1 cellular context compared by ENCODE assay signal in the genomic region with DNA sequence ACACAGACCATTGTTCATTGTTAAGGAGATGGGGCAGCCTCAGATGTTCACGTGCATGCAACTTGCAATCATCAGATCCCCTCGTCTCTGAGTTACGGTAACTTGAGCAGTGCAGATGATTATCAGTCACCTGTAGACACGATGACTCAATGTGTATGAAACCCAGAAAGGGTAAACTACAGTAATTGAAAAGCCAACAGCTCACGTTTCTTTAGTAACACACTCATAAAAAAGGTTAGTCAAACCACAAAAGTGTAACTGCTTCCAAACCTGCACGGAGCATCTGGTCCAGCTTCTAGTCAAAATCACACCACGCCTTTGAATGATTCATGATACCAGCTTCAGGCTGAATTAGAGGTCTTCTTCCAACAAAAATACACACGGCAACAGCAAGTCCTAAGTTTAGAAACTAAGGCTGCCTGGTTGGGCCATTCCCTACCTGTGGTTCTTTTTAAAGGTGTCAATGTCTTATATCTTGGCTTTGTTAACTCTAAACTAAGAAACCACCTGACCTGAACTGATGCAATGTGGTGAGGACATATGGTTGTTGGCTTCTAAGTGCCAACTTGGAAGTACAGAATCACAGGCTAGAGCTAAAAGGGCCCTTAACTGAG.
A peak's percentile ranks its signal among the peaks of the same experiment; 100 is the strongest.
TF ChIP-seq lines count a peak whose summit lies in the region.

No MANE protein-coding gene starts in this region.

TF ChIP-seq in GM12878, 131 proteins besides CTCF, POLR2A, EP300 and RAD21 (continued from another document and continues in another):
- TF ChIP-seq, protein P1, sequence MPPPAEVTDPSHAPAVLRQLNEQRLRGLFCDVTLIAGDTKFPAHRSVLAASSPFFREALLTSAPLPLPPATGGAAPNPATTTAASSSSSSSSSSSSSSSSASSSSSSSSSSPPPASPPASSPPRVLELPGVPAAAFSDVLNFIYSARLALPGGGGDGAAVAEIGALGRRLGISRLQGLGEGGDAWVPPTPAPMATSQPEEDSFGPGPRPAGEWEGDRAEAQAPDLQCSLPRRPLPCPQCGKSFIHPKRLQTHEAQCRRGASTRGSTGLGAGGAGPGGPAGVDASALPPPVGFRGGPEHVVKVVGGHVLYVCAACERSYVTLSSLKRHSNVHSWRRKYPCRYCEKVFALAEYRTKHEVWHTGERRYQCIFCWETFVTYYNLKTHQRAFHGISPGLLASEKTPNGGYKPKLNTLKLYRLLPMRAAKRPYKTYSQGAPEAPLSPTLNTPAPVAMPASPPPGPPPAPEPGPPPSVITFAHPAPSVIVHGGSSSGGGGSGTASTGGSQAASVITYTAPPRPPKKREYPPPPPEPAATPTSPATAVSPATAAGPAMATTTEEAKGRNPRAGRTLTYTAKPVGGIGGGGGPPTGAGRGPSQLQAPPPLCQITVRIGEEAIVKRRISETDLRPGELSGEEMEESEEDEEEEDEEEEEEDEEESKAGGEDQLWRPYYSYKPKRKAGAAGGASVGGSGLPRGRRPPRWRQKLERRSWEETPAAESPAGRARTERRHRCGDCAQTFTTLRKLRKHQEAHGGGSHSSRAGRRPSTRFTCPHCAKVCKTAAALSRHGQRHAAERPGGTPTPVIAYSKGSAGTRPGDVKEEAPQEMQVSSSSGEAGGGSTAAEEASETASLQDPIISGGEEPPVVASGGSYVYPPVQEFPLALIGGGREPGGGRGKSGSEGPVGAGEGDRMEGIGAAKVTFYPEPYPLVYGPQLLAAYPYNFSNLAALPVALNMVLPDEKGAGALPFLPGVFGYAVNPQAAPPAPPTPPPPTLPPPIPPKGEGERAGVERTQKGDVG (CRISPR knock-in tag; IDR thresholded peaks at IDR 0.05): no peak
- TF ChIP-seq NR2C2 (IDR thresholded peaks at IDR 0.05; ENCODE audit: borderline replicate concordance, control insufficient read depth, insufficient read length, low read depth) (no peak), PML (IDR thresholded peaks at IDR 0.05; ENCODE audit: low read length) (peak; percentile 36; the same call in 1 of the 2 replicates), CBFB (IDR thresholded peaks at IDR 0.05; ENCODE audit: low read depth) (peak; percentile 82; the same call in 1 of the 2 replicates), BRCA1 (IDR thresholded peaks at IDR 0.05; ENCODE audit: low read depth, low read length) (no peak), KDM1A (IDR thresholded peaks at IDR 0.05; ENCODE audit: borderline replicate concordance) (no peak), POLR2AphosphoS2 (IDR thresholded peaks at IDR 0.05; ENCODE audit: low read depth, low read length) (no peak), NR2F1 (conservative IDR thresholded peaks at IDR 0.05) (peak; percentile 85), CBX5 (IDR thresholded peaks at IDR 0.05; ENCODE audit: low read depth) (peak; percentile 46; the same call in 1 of the 2 replicates), RFX5 (IDR thresholded peaks at IDR 0.05; ENCODE audit: low read depth, low read length) (no peak), TCF3 (IDR thresholded peaks at IDR 0.05; ENCODE audit: borderline replicate concordance, insufficient read depth, low read depth, low read length) (peak; percentile 91), TCF7 (IDR thresholded peaks at IDR 0.05; ENCODE audit: borderline replicate concordance) (0 out of 2 replicates have a peak, but pooled peaks have one; percentile 40), EZH2 (IDR thresholded peaks at IDR 0.05; ENCODE audit: borderline replicate concordance, control insufficient read depth, low read depth, low read length) (no peak), ZNF384 (IDR thresholded peaks at IDR 0.05; ENCODE audit: borderline replicate concordance, low read depth, low read length) (no peak), RAD51 (IDR thresholded peaks at IDR 0.05) (peak; percentile 32), NR2C1 (IDR thresholded peaks at IDR 0.05) (no peak), RUNX3 (IDR thresholded peaks at IDR 0.05; ENCODE audit: low read length) (peak; percentile 98), NBN (IDR thresholded peaks at IDR 0.05) (peak; percentile 83), RB1 (IDR thresholded peaks at IDR 0.05; ENCODE audit: borderline replicate concordance) (no peak), KLF5 (IDR thresholded peaks at IDR 0.05; ENCODE audit: partially characterized antibody) (no peak), SRF (IDR thresholded peaks at IDR 0.05; ENCODE audit: low read depth in 2 of 2, low read length in 2 of 2) (no peak), JUNB (IDR thresholded peaks at IDR 0.05) (peak; percentile 87), HCFC1 (IDR thresholded peaks at IDR 0.05; ENCODE audit: low read length) (no peak), CREB1 (IDR thresholded peaks at IDR 0.05; ENCODE audit: low read depth) (peak; percentile 73), POU2F2 (IDR thresholded peaks at IDR 0.05; ENCODE audit: borderline replicate concordance, low read depth, low read length) (no peak; the same call in 2 of the 3 replicates), FOXK2 (IDR thresholded peaks at IDR 0.05) (no peak), IKZF2 (IDR thresholded peaks at IDR 0.05) (peak; percentile 89 to 91), RELA (IDR thresholded peaks at IDR 0.05; ENCODE audit: borderline replicate concordance, partially characterized antibody) (no peak), CHD1 (IDR thresholded peaks at IDR 0.05; ENCODE audit: low read depth, low read length) (no peak), NFYA (IDR thresholded peaks at IDR 0.05; ENCODE audit: borderline replicate concordance, low read depth, low read length) (no peak), HDGF (IDR thresholded peaks at IDR 0.05) (no peak)
- TF ChIP-seq, protein P2, sequence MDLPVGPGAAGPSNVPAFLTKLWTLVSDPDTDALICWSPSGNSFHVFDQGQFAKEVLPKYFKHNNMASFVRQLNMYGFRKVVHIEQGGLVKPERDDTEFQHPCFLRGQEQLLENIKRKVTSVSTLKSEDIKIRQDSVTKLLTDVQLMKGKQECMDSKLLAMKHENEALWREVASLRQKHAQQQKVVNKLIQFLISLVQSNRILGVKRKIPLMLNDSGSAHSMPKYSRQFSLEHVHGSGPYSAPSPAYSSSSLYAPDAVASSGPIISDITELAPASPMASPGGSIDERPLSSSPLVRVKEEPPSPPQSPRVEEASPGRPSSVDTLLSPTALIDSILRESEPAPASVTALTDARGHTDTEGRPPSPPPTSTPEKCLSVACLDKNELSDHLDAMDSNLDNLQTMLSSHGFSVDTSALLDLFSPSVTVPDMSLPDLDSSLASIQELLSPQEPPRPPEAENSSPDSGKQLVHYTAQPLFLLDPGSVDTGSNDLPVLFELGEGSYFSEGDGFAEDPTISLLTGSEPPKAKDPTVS (IDR thresholded peaks at IDR 0.05; ENCODE audit: low read depth, low read length): no peak
- TF ChIP-seq, protein P3, sequence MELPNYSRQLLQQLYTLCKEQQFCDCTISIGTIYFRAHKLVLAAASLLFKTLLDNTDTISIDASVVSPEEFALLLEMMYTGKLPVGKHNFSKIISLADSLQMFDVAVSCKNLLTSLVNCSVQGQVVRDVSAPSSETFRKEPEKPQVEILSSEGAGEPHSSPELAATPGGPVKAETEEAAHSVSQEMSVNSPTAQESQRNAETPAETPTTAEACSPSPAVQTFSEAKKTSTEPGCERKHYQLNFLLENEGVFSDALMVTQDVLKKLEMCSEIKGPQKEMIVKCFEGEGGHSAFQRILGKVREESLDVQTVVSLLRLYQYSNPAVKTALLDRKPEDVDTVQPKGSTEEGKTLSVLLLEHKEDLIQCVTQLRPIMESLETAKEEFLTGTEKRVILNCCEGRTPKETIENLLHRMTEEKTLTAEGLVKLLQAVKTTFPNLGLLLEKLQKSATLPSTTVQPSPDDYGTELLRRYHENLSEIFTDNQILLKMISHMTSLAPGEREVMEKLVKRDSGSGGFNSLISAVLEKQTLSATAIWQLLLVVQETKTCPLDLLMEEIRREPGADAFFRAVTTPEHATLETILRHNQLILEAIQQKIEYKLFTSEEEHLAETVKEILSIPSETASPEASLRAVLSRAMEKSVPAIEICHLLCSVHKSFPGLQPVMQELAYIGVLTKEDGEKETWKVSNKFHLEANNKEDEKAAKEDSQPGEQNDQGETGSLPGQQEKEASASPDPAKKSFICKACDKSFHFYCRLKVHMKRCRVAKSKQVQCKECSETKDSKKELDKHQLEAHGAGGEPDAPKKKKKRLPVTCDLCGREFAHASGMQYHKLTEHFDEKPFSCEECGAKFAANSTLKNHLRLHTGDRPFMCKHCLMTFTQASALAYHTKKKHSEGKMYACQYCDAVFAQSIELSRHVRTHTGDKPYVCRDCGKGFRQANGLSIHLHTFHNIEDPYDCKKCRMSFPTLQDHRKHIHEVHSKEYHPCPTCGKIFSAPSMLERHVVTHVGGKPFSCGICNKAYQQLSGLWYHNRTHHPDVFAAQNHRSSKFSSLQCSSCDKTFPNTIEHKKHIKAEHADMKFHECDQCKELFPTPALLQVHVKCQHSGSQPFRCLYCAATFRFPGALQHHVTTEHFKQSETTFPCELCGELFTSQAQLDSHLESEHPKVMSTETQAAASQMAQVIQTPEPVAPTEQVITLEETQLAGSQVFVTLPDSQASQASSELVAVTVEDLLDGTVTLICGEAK (IDR thresholded peaks at IDR 0.05; ENCODE audit: borderline replicate concordance): no peak
- TF ChIP-seq, protein P4, sequence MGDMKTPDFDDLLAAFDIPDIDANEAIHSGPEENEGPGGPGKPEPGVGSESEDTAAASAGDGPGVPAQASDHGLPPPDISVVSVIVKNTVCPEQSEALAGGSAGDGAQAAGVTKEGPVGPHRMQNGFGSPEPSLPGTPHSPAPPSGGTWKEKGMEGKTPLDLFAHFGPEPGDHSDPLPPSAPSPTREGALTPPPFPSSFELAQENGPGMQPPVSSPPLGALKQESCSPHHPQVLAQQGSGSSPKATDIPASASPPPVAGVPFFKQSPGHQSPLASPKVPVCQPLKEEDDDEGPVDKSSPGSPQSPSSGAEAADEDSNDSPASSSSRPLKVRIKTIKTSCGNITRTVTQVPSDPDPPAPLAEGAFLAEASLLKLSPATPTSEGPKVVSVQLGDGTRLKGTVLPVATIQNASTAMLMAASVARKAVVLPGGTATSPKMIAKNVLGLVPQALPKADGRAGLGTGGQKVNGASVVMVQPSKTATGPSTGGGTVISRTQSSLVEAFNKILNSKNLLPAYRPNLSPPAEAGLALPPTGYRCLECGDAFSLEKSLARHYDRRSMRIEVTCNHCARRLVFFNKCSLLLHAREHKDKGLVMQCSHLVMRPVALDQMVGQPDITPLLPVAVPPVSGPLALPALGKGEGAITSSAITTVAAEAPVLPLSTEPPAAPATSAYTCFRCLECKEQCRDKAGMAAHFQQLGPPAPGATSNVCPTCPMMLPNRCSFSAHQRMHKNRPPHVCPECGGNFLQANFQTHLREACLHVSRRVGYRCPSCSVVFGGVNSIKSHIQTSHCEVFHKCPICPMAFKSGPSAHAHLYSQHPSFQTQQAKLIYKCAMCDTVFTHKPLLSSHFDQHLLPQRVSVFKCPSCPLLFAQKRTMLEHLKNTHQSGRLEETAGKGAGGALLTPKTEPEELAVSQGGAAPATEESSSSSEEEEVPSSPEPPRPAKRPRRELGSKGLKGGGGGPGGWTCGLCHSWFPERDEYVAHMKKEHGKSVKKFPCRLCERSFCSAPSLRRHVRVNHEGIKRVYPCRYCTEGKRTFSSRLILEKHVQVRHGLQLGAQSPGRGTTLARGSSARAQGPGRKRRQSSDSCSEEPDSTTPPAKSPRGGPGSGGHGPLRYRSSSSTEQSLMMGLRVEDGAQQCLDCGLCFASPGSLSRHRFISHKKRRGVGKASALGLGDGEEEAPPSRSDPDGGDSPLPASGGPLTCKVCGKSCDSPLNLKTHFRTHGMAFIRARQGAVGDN (IDR thresholded peaks at IDR 0.05): peak; percentile 11; the same call in 1 of the 2 replicates
- TF ChIP-seq, protein P5, sequence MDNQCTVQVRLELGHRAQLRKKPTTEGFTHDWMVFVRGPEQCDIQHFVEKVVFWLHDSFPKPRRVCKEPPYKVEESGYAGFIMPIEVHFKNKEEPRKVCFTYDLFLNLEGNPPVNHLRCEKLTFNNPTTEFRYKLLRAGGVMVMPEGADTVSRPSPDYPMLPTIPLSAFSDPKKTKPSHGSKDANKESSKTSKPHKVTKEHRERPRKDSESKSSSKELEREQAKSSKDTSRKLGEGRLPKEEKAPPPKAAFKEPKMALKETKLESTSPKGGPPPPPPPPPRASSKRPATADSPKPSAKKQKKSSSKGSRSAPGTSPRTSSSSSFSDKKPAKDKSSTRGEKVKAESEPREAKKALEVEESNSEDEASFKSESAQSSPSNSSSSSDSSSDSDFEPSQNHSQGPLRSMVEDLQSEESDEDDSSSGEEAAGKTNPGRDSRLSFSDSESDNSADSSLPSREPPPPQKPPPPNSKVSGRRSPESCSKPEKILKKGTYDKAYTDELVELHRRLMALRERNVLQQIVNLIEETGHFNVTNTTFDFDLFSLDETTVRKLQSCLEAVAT (IDR thresholded peaks at IDR 0.05): peak; percentile 79
- TF ChIP-seq, protein P6, sequence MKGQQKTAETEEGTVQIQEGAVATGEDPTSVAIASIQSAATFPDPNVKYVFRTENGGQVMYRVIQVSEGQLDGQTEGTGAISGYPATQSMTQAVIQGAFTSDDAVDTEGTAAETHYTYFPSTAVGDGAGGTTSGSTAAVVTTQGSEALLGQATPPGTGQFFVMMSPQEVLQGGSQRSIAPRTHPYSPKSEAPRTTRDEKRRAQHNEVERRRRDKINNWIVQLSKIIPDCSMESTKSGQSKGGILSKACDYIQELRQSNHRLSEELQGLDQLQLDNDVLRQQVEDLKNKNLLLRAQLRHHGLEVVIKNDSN (IDR thresholded peaks at IDR 0.05; ENCODE audit: borderline replicate concordance, extremely low read length, insufficient read depth, low read depth, low read length): no peak
- TF ChIP-seq, protein P7, sequence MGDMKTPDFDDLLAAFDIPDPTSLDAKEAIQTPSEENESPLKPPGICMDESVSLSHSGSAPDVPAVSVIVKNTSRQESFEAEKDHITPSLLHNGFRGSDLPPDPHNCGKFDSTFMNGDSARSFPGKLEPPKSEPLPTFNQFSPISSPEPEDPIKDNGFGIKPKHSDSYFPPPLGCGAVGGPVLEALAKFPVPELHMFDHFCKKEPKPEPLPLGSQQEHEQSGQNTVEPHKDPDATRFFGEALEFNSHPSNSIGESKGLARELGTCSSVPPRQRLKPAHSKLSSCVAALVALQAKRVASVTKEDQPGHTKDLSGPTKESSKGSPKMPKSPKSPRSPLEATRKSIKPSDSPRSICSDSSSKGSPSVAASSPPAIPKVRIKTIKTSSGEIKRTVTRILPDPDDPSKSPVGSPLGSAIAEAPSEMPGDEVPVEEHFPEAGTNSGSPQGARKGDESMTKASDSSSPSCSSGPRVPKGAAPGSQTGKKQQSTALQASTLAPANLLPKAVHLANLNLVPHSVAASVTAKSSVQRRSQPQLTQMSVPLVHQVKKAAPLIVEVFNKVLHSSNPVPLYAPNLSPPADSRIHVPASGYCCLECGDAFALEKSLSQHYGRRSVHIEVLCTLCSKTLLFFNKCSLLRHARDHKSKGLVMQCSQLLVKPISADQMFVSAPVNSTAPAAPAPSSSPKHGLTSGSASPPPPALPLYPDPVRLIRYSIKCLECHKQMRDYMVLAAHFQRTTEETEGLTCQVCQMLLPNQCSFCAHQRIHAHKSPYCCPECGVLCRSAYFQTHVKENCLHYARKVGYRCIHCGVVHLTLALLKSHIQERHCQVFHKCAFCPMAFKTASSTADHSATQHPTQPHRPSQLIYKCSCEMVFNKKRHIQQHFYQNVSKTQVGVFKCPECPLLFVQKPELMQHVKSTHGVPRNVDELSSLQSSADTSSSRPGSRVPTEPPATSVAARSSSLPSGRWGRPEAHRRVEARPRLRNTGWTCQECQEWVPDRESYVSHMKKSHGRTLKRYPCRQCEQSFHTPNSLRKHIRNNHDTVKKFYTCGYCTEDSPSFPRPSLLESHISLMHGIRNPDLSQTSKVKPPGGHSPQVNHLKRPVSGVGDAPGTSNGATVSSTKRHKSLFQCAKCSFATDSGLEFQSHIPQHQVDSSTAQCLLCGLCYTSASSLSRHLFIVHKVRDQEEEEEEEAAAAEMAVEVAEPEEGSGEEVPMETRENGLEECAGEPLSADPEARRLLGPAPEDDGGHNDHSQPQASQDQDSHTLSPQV (IDR thresholded peaks at IDR 0.05): 0 out of 2 replicates have a peak, but pooled peaks have one; percentile 18
